ENCODE assay signal across 8 cellular contexts in genomic region chr19:45470147-45471081, GRCh38. TPM values are rescaled to one million over a fixed set of nuclear protein-coding genes. Genes with fewer than 3 reads are reported as not detected.
DNase-seq lines count a peak whose midpoint lies in the region; ATAC-seq, FAIRE-seq and TF ChIP-seq lines count a peak whose summit lies in the region.

No MANE protein-coding gene starts in this region.

- peaks cover 11% of the 10 kb centered on the region for H3K4me1 ChIP-seq in neural progenitor cell

- peaks cover 18% of the 10 kb centered on the region for H3K27me3 Mint-ChIP-seq in T-helper 17 cell
- H3K27me3 Mint-ChIP-seq in effector memory CD8-positive, alpha-beta T cell, result peaks cover 0 to 10% of the 10 kb centered on the region in 2 donors
- peaks cover 40% of the 10 kb centered on the region for H3K27me3 Mint-ChIP-seq in neural progenitor cell (ENCODE audit: insufficient read depth, low read depth)

- H3K9me3 Mint-ChIP-seq in effector memory CD8-positive, alpha-beta T cell, result no peaks in the 10 kb centered on the region
- no peaks in the 10 kb centered on the region for H3K9me3 Mint-ChIP-seq in neural progenitor cell

- H3K36me3 Mint-ChIP-seq in T-helper 17 cell (ENCODE audit: low read depth) (peaks cover 12% of the 10 kb centered on the region), neural progenitor cell (no peaks in the 10 kb centered on the region)
- H3K36me3 Mint-ChIP-seq in effector memory CD8-positive, alpha-beta T cell (ENCODE audit: insufficient read depth), result peaks cover 94% of the 10 kb centered on the region

- H3K9me3 ChIP-seq in T-helper 17 cell (ENCODE audit: control insufficient read depth, low read length, poor library complexity, severe bottlenecking) (no peaks in the 10 kb centered on the region), neural progenitor cell (ENCODE audit: low read depth) (no peaks in the 10 kb centered on the region)

- no peak overlapping the region for H3K9ac ChIP-seq in neural progenitor cell

- in situ Hi-C loops in G401 (cut with HindIII; ENCODE audit: low sequenced_read_pairs), result no loop called here

- H3K27ac ChIP-seq in neural progenitor cell, result no peak overlapping the region

- no peak for ATAC-seq in T-helper 17 cell
- peak; percentile 5 for ATAC-seq in effector memory CD8-positive, alpha-beta T cell (replicated peaks)

- H4K20me1 ChIP-seq in neural progenitor cell (ENCODE audit: low read depth), result peaks cover 8% of the 10 kb centered on the region

- H3K36me3 ChIP-seq in neural progenitor cell, result no peaks in the 10 kb centered on the region

- H3K4me2 ChIP-seq in neural progenitor cell, result peak overlapping the region; percentile 97

- peak overlapping the region; percentile 70 for H3K4me3 ChIP-seq in neural progenitor cell
- H3K4me3 ChIP-seq in lower leg skin (ENCODE audit: low read depth, poor library complexity, severe bottlenecking), result no peak overlapping the region

- H3K27me3 ChIP-seq in neural progenitor cell, result peaks cover 40% of the 10 kb centered on the region

- TF ChIP-seq CTCF in neural progenitor cell (IDR thresholded peaks at IDR 0.05) (no peak), lower leg skin (IDR thresholded peaks at IDR 0.05) (no peak)

- H2AFZ ChIP-seq in neural progenitor cell (replicated peaks), result no peak overlapping the region

- peaks cover 18% of the 10 kb centered on the region for H3F3A ChIP-seq in neural progenitor cell (ENCODE audit: low read depth)

- H3K4me1 Mint-ChIP-seq in T-helper 17 cell (peaks cover 42% of the 10 kb centered on the region), neural progenitor cell (peaks cover 40% of the 10 kb centered on the region)
- peaks cover 47 to 61% of the 10 kb centered on the region in 2 donors for H3K4me1 Mint-ChIP-seq in effector memory CD8-positive, alpha-beta T cell (ENCODE audit: low read depth in 2 of 2)

- H3K27ac Mint-ChIP-seq in T-helper 17 cell (peak overlapping the region; percentile 97), neural progenitor cell (peak overlapping the region; percentile 33)
- H3K27ac Mint-ChIP-seq in effector memory CD8-positive, alpha-beta T cell, result peak overlapping the region; percentile 96 to 100

- WGBS in lower leg skin, 2 donors, result 58 to 62% methylated on average over 35 to 40 of the region's 40 CpGs

- FAIRE-seq in GM19239 (lab: Jason Lieb, UNC), result peak; percentile 54

- H3K4me3 Mint-ChIP-seq in T-helper 17 cell (peak overlapping the region; percentile 95), neural progenitor cell (peak overlapping the region; percentile 92)
- H3K4me3 Mint-ChIP-seq in effector memory CD8-positive, alpha-beta T cell, result peak overlapping the region; percentile 94 to 98

- intact Hi-C loops in lower leg skin (cut with DNase I; ENCODE audit: low total_unique reads), result no loop called here

- no peaks in the 10 kb centered on the region for H3K79me2 ChIP-seq in neural progenitor cell (ENCODE audit: low read depth)

- DNase-seq in GM19239 (ENCODE audit: insufficient read length, low spot score) (no peak), T-helper 17 cell (peak in 1 of 3 donors; percentile 32), neural progenitor cell (ENCODE audit: low spot score) (no peak), G401 (ENCODE audit: low spot score) (no peak), lower leg skin (ENCODE audit: low spot score in 2 of 2) (no peak), NCI-H2081 (lab: John Stamatoyannopoulos, UW) (no peak), NCI-H2171 treated with DMSO at 0.1 percent for 48 hours (lab: John Stamatoyannopoulos, UW) (no peak)
- DNase-seq in effector memory CD8-positive, alpha-beta T cell, result peak; percentile 45 to 57 (median 52)

- TF ChIP-seq POLR2A in lower leg skin (IDR thresholded peaks at IDR 0.05), result no peak

RNA-seq across cellular contexts. Expression of gene FOSB, which starts 2.6 kb away (rescaled TPM):
- total RNA-seq in T-helper 17 cell (1,000 to 10,000 TPM in 1 of 2 donors, 100 to 1,000 TPM in 1; 967 to 2,209 TPM), neural progenitor cell (ENCODE audit: low replicate concordance) (2.3 and 5.4 TPM in 2 replicates), lower leg skin (10 to 100 TPM in 2 of 4 donors, 1 to 10 TPM in 2; 5.9 to 18.2 (median 11.2) TPM)
- 0.31 and 1.5 TPM in 2 replicates for total RNA-seq in G401 (2014; rRNA removed; shearing (Covaris generic))

RNA-seq across cellular contexts. Expression of gene RTN2, which starts 26.4 kb away (rescaled TPM):
- 1 to 10 TPM; 2.3 to 6.2 TPM for total RNA-seq in T-helper 17 cell
- total RNA-seq in neural progenitor cell (ENCODE audit: low replicate concordance), result 4.8 and 10.4 TPM in 2 replicates
- total RNA-seq in G401 (2014; rRNA removed; shearing (Covaris generic)), result 17.0 and 22.0 TPM in 2 replicates
- total RNA-seq in lower leg skin, result 10 to 100 TPM in 1 of 4 donors, 1 to 10 TPM in 3; 6.4 to 11.6 (median 9.0) TPM

RNA-seq across cellular contexts. Expression of gene PPM1N, which starts 27.8 kb away (rescaled TPM):
- total RNA-seq in T-helper 17 cell, result 1 to 10 TPM; 3.8 to 8.5 TPM
- total RNA-seq in neural progenitor cell (ENCODE audit: low replicate concordance), result 2.4 and 3.6 TPM in 2 replicates
- total RNA-seq in G401 (2014; rRNA removed; shearing (Covaris generic)), result 3.3 and 4.2 TPM in 2 replicates
- total RNA-seq in lower leg skin, result 1 to 10 TPM; 2.9 to 4.7 (median 3.6) TPM

RNA-seq across cellular contexts. Expression of gene VASP, which starts 36.9 kb away (rescaled TPM):
- total RNA-seq in T-helper 17 cell (100 to 1,000 TPM in 1 of 2 donors, 10 to 100 TPM in 1; 99.7 to 101 TPM), neural progenitor cell (ENCODE audit: low replicate concordance) (32.6 and 62.2 TPM in 2 replicates), lower leg skin (10 to 100 TPM; 52.7 to 68.9 (median 56.5) TPM)
- 106 and 122 TPM in 2 replicates for total RNA-seq in G401 (2014; rRNA removed; shearing (Covaris generic))

RNA-seq across cellular contexts. Expression of gene ERCC1, which starts 46.7 kb away (rescaled TPM):
- 10 to 100 TPM; 28.4 to 36.2 TPM for total RNA-seq in T-helper 17 cell
- 46.0 and 74.5 TPM in 2 replicates for total RNA-seq in neural progenitor cell (ENCODE audit: low replicate concordance)
- total RNA-seq in G401 (2014; rRNA removed; shearing (Covaris generic)), result 115 and 130 TPM in 2 replicates
- total RNA-seq in lower leg skin, result 100 to 1,000 TPM in 1 of 4 donors, 10 to 100 TPM in 3; 57.7 to 111 (median 76.5) TPM

Comparison
In these comparisons a context has a peak if more than half of its experiments do, and no peak if none do; other contexts are left out.
1. DNase-seq: peak in effector memory CD8-positive, alpha-beta T cell (3 of 3); none in GM19239 (single experiment), neural progenitor cell (single experiment), G401 (single experiment), lower leg skin (0 of 2), NCI-H2081 (0 of 2) and NCI-H2171 treated with DMSO at 0.1 percent for 48 hours (single experiment).
2. H3K27ac Mint-ChIP-seq: peak in every context shown above with its lines; median percentile 98 in effector memory CD8-positive, alpha-beta T cell; 97 in T-helper 17 cell; 33 in neural progenitor cell.
3. RNA of gene FOSB, which starts 2.6 kb away (total RNA-seq): 967 to 2,209 TPM in T-helper 17 cell; 5.9 to 18.2 TPM in lower leg skin, 2.3 to 5.4 TPM in neural progenitor cell and 0.31 to 1.5 TPM in G401; every median in the first group is over 10 times any median in the second.
4. Peak in every context shown above with its lines, with median percentiles within 50 percentile points of each other: H3K4me3 Mint-ChIP-seq.